ENCODE assay signal across 18 cellular contexts in the genomic region with DNA sequence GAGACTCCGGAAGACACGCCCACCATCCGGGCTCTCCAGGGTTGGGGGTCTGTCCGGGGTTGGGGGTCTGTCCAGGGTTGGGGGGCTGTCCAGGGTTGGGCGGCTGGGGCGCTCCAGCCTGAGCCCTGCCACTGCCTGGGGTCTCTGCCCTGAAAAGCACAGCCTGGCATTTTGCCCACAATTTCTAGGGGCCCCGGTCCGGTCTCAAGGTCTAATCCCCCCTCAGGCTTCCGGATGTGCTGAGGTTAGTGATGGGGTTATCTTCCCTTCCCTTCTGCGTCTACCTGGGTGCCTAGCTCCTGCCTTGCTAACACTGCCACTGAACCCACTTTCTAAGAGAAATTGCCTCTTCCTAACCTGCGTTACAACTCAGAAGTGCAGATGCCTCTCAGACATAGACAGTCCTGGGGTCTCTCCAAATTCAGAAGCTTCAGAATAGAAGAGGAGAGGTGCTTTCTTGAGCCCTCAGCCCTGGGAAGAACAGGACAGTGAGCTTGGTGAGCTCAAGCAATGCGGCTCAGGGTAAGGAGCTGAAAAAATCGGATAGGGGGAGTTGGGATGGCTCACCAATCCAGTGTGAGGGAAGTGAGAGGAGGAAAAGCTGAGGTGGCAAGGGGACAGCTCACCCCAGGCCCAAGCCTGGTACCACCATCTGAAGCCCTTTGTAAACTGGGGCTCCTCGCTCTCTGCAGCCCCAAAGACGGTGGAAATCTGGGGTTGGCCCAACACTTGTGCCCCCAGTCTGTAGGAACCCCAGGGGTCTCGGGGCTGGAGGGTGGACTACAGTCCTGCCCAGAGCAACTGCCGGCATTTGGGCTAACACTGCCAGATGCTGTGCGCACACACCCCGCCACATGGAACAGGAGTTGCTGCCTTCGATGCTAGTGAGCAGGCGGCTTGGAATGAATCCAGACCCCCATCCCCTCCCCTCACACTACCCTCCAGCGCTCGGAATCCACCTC. TPM values are rescaled to one million over a fixed set of nuclear protein-coding genes. Genes with fewer than 3 reads are reported as not detected.
DNase-seq lines count a peak whose midpoint lies in the region; TF ChIP-seq lines count a peak whose summit lies in the region.
"Had no signal": no experiment of that assay in that cellular context is flagged by ENCODE, and none has a peak within 500 bp of the region (broad histone marks: within the 10 kb centered on the region; RNA-seq: fewer than 3 reads in every experiment).

No MANE protein-coding gene starts in this region.

- H3K9ac ChIP-seq in HUES6 (ENCODE audit: low read length) (no peak overlapping the region), neuronal stem cell (ENCODE audit: low read depth, low read length, poor library complexity) (no peak overlapping the region)

- H2BK120ac ChIP-seq in neuronal stem cell (ENCODE audit: low read depth, low read length), result no peak overlapping the region

- peak overlapping the region; percentile 72 for H3K27ac Mint-ChIP-seq in T-helper 2 cell treated with Interferon-gamma antibody and Interleukin-4, amounts not matched to agents 5 μg/mL and 100 μg/mL, for 36 hours

- H3K4me1 ChIP-seq in HUES6 (ENCODE audit: control insufficient read depth, insufficient read depth, low read length), result peaks cover 59% of the 10 kb centered on the region
- peaks cover 20 to 48% of the 10 kb centered on the region in 2 donors for H3K4me1 ChIP-seq in neuronal stem cell (ENCODE audit: control insufficient read depth in 2 of 2, insufficient read depth in 1 of 2, low read depth in 1 of 2, low read length in 2 of 2)

- no peak overlapping the region for H3K4me3 Mint-ChIP-seq in T-helper 2 cell treated with Interferon-gamma antibody and Interleukin-4, amounts not matched to agents 5 μg/mL and 100 μg/mL, for 36 hours

- H3K18ac ChIP-seq in neuronal stem cell (ENCODE audit: low read length), result peak overlapping the region; percentile 64

- no peak overlapping the region for H3K23ac ChIP-seq in neuronal stem cell (ENCODE audit: low read depth, low read length, poor library complexity)

- no peaks in the 10 kb centered on the region for H3K9me3 ChIP-seq in HUES6 (ENCODE audit: control insufficient read depth, insufficient read depth, low read depth, low read length)
- peaks cover 0 to 5% of the 10 kb centered on the region in 2 donors for H3K9me3 ChIP-seq in neuronal stem cell (replicated peaks in 1 of 2; ENCODE audit: control insufficient read depth in 2 of 2, insufficient read depth in 1 of 2, low read depth in 1 of 2, low read length in 2 of 2)
- H3K9me3 ChIP-seq: transverse colon had no signal

- no peak overlapping the region for H4K8ac ChIP-seq in neuronal stem cell (ENCODE audit: low read depth, low read length)

- no peak overlapping the region for H3K4ac ChIP-seq in neuronal stem cell (ENCODE audit: low read length)

- H4K91ac ChIP-seq in neuronal stem cell (ENCODE audit: low read depth, low read length, poor library complexity), result no peak overlapping the region

- peaks cover 1% of the 10 kb centered on the region for H3K36me3 Mint-ChIP-seq in T-helper 2 cell treated with Interferon-gamma antibody and Interleukin-4, amounts not matched to agents 5 μg/mL and 100 μg/mL, for 36 hours (ENCODE audit: low read depth)

- H3K79me1 ChIP-seq in neuronal stem cell (ENCODE audit: low read depth, low read length), result peaks cover 9% of the 10 kb centered on the region

- H3K27ac ChIP-seq in HUES6 (ENCODE audit: low read depth, low read length), result no peak overlapping the region
- no peak overlapping the region for H3K27ac ChIP-seq in coronary artery
- H3K27ac ChIP-seq in neuronal stem cell (replicated peaks; ENCODE audit: low read length), result no peak overlapping the region
- H3K27ac ChIP-seq: transverse colon had no signal

- H3K14ac ChIP-seq in neuronal stem cell (ENCODE audit: low read length), result no peak overlapping the region

- peaks cover 12% of the 10 kb centered on the region for H3K4me1 Mint-ChIP-seq in T-helper 2 cell treated with Interferon-gamma antibody and Interleukin-4, amounts not matched to agents 5 μg/mL and 100 μg/mL, for 36 hours (ENCODE audit: low read depth)

- H3K27me3 ChIP-seq in HUES6 (ENCODE audit: control insufficient read depth, insufficient read depth, low read length) (peaks cover 100% of the 10 kb centered on the region), neuronal stem cell (ENCODE audit: control insufficient read depth in 3 of 3, insufficient read depth in 3 of 3, low read depth in 1 of 3, low read length in 3 of 3) (peaks cover 8 to 93% (median 55%) of the 10 kb centered on the region in 3 experiments)

- peak overlapping the region; percentile 62 for H3K4me3 ChIP-seq in HUES6 (ENCODE audit: low read depth, low read length)
- peak overlapping the region; percentile 69 for H3K4me3 ChIP-seq in coronary artery
- H3K4me3 ChIP-seq in neuronal stem cell (ENCODE audit: low read length in 2 of 2), result peak overlapping the region in 1 of 2 donors; percentile 64

- no CpG with 5 or more reads among the region's 23 CpGs for WGBS in neuronal stem cell (ENCODE audit: extremely low coverage in 2 of 2, insufficient read length in 2 of 2, insufficient replicate concordance in 1 of 2), 2 donors

- H2AFZ ChIP-seq in neuronal stem cell (ENCODE audit: low read length), result no peak overlapping the region

- H3K27me3 Mint-ChIP-seq in T-helper 2 cell treated with Interferon-gamma antibody and Interleukin-4, amounts not matched to agents 5 μg/mL and 100 μg/mL, for 36 hours (ENCODE audit: low read depth), result peaks cover 67% of the 10 kb centered on the region

- H3K36me3 ChIP-seq in HUES6 (ENCODE audit: control insufficient read depth, insufficient read depth, low read length) (no peaks in the 10 kb centered on the region), neuronal stem cell (replicated peaks in 1 of 2; ENCODE audit: control insufficient read depth in 2 of 2, insufficient read depth in 2 of 2, low read length in 2 of 2) (peaks cover 0 to 8% of the 10 kb centered on the region in 2 donors)
- H3K36me3 ChIP-seq: transverse colon had no signal

- H2AK5ac ChIP-seq in neuronal stem cell (ENCODE audit: low read depth, low read length), result peak overlapping the region; percentile 68

- no peak overlapping the region for H2BK5ac ChIP-seq in neuronal stem cell (ENCODE audit: low read length)

- H2BK12ac ChIP-seq in neuronal stem cell (ENCODE audit: low read length), result peak overlapping the region; percentile 48

- no peak for TF ChIP-seq CTCF in coronary artery (IDR thresholded peaks at IDR 0.05)

- peak overlapping the region; percentile 3 for H2BK15ac ChIP-seq in neuronal stem cell (ENCODE audit: low read length)

- DNase-seq in T-helper 2 cell treated with Interferon-gamma antibody and Interleukin-4, amounts not matched to agents 5 μg/mL and 100 μg/mL, for 36 hours (ENCODE audit: low spot score), result no peak
- DNase-seq in T-helper 2 cell (no peak), coronary artery (ENCODE audit: low spot score) (no peak), neuronal stem cell (ENCODE audit: low spot score) (peak; percentile 21), NCI-H2107 treated with DMSO at 0.1 percent for 48 hours (lab: John Stamatoyannopoulos, UW; ENCODE audit: unreplicated experiment) (no peak), NCI-H1930 (lab: John Stamatoyannopoulos, UW) (no peak)
- no peak for DNase-seq in stimulated activated naive CD4-positive, alpha-beta T cell treated with Interleukin-2 at 50 U/mL for 16 hours (lab: John Stamatoyannopoulos, UW)
- DNase-seq: amniotic stem cell; cortex of kidney; DMS153; mammary epithelial cell; NCI-H1092; posterior cingulate gyrus; SHP77 treated with DMSO at 0.1 percent for 48 hours; stimulated activated CD4-positive, alpha-beta T cell treated with anti-CD3 and anti-CD28 coated beads, Interleukin-12 subunit alpha, Interleukin-12 subunit beta, amount 100 ng/mL, for 4 hours; transverse colon had no signal

- H3K4me2 ChIP-seq in neuronal stem cell (ENCODE audit: insufficient read depth, low read length, poor library complexity, severe bottlenecking), result peak overlapping the region; percentile 85

- H3K9me3 Mint-ChIP-seq in T-helper 2 cell treated with Interferon-gamma antibody and Interleukin-4, amounts not matched to agents 5 μg/mL and 100 μg/mL, for 36 hours, result no peaks in the 10 kb centered on the region

RNA-seq across cellular contexts. Expression of a gene that starts 5.6 kb away (rescaled TPM):
- polyA plus RNA-seq in neuronal stem cell (2013, experiment 1 of 2), result 8.4 TPM
- polyA plus RNA-seq in neuronal stem cell (2013, experiment 2 of 2), result 8.3 TPM
- polyA plus RNA-seq: AG04450 had no signal

RNA-seq across cellular contexts. Expression of a gene that starts 43.9 kb away (rescaled TPM):
- polyA plus RNA-seq in neuronal stem cell (2013, experiment 1 of 2), result 1.0 TPM
- polyA plus RNA-seq in neuronal stem cell (2013, experiment 2 of 2), result 0.90 TPM
